ENCODE assay signal across 14 cellular contexts in the genomic region with DNA sequence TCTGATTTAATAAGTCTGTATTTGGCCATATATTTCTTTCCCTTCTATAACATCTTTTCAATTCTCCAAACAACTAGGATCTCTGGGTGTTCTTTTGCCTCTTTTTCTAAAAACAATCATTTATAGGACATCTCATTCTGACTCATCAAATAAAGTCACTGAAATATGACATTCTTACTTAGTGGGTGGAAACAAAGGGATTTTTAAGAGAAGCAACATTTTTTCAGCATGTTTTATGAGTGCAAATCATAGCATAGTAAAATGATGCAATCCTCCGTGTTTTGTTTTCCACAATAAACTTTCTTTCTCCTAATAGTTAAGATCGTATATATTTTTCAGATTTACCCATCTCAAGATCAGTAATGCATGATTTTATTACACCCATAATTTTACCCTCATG.
DNase-seq lines count a peak whose midpoint lies in the region; ATAC-seq and TF ChIP-seq lines count a peak whose summit lies in the region.
"Had no signal": no experiment of that assay in that cellular context is flagged by ENCODE, and none has a peak within 500 bp of the region (broad histone marks: within the 10 kb centered on the region; RNA-seq: fewer than 3 reads in every experiment).

No MANE protein-coding gene starts in this region.

- DNase-seq in AG20443 (ENCODE audit: low spot score) (peak; percentile 51), LoVo (ENCODE audit: low spot score) (peak; percentile 66), cardiac fibroblast (ENCODE audit: low read depth in 2 of 2) (peak; percentile 31 to 84), kidney glomerular epithelial cell (lab: John Stamatoyannopoulos, UW) (peak; percentile 52), globus pallidus (ENCODE audit: low spot score) (no peak), DMS 273 (lab: John Stamatoyannopoulos, UW; ENCODE audit: unreplicated experiment) (no peak), GM19238 (ENCODE audit: insufficient read length, low spot score) (no peak)
- DNase-seq: activated naive CD4-positive, alpha-beta T cell; central memory CD4-positive, alpha-beta T cell; NCI-H2029 treated with DMSO at 0.1 percent for 48 hours; stimulated activated CD4-positive, alpha-beta T cell treated with anti-CD3 and anti-CD28 coated beads, Interleukin-1b, Interleukin-23, amount 100 ng/mL, for 48 hours had no signal

- no peak for TF ChIP-seq CTCF in cardiac fibroblast (IDR thresholded peaks at IDR 0.05; ENCODE audit: low read depth, low read length)

- no peak for ATAC-seq in GM19324 (IDR thresholded peaks at IDR 0.05; ENCODE audit: low FRiP score, unreplicated experiment)

- peak overlapping the region in 1 of 2 donors; percentile 9 for H3K4me3 ChIP-seq in cardiac fibroblast (replicated peaks in 1 of 2; ENCODE audit: low read depth in 2 of 2, low read length in 2 of 2)
- H3K4me3 ChIP-seq: BLaER1 treated with 17β-estradiol and CSF1 and Interleukin-3, amounts not matched to agents 10 nM and 100 nM; prostate gland had no signal

Comparison
In these comparisons a context has a peak if more than half of its experiments do, and no peak if none do; other contexts are left out.
1. DNase-seq: peak in AG20443 (single experiment), LoVo (single experiment), cardiac fibroblast (2 of 2) and kidney glomerular epithelial cell (single experiment); none in globus pallidus (single experiment), DMS 273 (single experiment) and GM19238 (single experiment).